ENCODE assay signal across 1 cellular context in the genomic region with DNA sequence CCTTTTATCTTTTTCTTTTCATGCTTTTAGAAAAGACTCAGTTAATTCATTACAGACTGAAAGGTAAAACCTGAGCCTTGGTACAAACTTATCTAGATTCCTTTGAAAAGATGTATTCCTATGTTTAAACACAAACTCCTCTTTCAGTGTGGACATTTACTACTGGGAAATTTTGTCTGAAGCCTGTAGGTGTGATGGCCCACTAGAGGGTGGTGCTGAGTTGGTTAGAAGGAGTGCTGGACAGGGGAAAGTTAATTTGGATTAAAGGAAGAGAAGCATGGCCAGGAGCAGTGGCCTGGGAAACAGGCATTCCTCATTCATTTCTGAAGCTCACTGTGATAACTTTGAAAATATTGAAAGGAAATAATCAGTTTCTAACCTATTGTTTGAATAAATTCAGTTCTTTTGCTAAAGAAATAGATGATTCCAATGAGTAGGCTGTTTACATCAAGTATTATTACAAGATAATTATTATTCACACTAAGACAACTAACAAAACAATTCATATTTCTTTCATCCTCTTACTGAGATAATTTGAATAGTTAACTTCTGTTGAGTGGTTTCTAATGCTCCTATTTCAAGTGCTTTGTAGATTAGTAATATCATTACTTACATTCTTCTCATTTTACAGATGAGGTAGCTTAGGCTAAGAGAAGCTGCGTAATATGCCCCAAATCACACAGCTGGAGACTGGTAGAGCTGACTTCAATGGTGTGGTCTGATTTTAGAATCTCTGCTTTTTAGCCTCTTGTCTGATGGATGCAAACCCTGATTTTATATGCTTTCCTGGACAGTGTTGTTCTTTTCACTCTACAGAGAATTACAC.
TF ChIP-seq lines count a peak whose summit lies in the region.

No MANE protein-coding gene starts in this region.

TF ChIP-seq in GM23338, 12 proteins besides CTCF, POLR2A, EP300 and RAD21 (continued from another document):
- TF ChIP-seq, protein P1, sequence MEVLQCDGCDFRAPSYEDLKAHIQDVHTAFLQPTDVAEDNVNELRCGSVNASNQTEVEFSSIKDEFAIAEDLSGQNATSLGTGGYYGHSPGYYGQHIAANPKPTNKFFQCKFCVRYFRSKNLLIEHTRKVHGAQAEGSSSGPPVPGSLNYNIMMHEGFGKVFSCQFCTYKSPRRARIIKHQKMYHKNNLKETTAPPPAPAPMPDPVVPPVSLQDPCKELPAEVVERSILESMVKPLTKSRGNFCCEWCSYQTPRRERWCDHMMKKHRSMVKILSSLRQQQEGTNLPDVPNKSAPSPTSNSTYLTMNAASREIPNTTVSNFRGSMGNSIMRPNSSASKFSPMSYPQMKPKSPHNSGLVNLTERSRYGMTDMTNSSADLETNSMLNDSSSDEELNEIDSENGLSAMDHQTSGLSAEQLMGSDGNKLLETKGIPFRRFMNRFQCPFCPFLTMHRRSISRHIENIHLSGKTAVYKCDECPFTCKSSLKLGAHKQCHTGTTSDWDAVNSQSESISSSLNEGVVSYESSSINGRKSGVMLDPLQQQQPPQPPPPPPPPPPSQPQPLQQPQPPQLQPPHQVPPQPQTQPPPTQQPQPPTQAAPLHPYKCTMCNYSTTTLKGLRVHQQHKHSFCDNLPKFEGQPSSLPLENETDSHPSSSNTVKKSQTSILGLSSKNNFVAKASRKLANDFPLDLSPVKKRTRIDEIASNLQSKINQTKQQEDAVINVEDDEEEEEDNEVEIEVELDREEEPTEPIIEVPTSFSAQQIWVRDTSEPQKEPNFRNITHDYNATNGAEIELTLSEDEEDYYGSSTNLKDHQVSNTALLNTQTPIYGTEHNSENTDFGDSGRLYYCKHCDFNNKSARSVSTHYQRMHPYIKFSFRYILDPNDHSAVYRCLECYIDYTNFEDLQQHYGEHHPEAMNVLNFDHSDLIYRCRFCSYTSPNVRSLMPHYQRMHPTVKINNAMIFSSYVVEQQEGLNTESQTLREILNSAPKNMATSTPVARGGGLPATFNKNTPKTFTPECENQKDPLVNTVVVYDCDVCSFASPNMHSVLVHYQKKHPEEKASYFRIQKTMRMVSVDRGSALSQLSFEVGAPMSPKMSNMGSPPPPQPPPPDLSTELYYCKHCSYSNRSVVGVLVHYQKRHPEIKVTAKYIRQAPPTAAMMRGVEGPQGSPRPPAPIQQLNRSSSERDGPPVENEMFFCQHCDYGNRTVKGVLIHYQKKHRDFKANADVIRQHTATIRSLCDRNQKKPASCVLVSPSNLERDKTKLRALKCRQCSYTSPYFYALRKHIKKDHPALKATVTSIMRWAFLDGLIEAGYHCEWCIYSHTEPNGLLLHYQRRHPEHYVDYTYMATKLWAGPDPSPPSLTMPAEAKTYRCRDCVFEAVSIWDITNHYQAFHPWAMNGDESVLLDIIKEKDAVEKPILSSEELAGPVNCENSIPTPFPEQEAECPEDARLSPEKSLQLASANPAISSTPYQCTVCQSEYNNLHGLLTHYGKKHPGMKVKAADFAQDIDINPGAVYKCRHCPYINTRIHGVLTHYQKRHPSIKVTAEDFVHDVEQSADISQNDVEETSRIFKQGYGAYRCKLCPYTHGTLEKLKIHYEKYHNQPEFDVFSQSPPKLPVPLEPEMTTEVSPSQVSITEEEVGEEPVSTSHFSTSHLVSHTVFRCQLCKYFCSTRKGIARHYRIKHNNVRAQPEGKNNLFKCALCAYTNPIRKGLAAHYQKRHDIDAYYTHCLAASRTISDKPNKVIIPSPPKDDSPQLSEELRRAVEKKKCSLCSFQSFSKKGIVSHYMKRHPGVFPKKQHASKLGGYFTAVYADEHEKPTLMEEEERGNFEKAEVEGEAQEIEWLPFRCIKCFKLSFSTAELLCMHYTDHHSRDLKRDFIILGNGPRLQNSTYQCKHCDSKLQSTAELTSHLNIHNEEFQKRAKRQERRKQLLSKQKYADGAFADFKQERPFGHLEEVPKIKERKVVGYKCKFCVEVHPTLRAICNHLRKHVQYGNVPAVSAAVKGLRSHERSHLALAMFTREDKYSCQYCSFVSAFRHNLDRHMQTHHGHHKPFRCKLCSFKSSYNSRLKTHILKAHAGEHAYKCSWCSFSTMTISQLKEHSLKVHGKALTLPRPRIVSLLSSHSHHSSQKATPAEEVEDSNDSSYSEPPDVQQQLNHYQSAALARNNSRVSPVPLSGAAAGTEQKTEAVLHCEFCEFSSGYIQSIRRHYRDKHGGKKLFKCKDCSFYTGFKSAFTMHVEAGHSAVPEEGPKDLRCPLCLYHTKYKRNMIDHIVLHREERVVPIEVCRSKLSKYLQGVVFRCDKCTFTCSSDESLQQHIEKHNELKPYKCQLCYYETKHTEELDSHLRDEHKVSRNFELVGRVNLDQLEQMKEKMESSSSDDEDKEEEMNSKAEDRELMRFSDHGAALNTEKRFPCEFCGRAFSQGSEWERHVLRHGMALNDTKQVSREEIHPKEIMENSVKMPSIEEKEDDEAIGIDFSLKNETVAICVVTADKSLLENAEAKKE (CRISPR knock-in tag; IDR thresholded peaks at IDR 0.05): no peak
- no peak for TF ChIP-seq POLR2AphosphoS5 (IDR thresholded peaks at IDR 0.05; ENCODE audit: low read depth)
- TF ChIP-seq ZNF331 (CRISPR knock-in tag; IDR thresholded peaks at IDR 0.05; ENCODE audit: low read depth): no peak
- TF ChIP-seq EZH2 (IDR thresholded peaks at IDR 0.05; ENCODE audit: low read depth, unreplicated experiment): no peak
